ENCODE assay signal across 8 cellular contexts in the genomic region with DNA sequence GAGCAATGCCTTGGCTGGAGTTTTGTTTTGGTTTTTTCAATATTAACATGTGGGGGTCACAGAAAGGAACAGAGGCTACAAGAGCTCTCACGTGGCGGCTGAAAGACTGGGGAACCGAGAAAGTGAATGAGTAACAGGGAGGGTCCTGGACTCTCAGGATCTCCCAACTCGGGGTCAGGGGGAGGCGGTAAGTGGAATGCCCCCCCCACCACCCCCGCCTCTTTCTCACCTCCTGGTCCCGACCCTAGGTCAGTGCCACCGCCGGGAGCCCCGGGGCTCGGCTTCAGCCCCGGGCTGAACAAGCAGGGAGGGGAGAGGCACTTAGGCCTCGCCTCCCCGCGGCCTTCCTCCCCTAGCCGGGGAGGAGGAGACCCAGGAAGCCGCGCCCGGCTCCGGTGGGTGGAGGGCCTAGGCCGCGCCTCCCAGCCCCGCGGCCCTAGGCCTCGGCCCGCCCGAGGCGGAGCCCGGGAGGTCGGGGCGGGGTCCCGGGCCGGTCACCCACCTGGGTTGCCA. TPM values are rescaled to one million over a fixed set of nuclear protein-coding genes. Genes with fewer than 3 reads are reported as not detected.
A peak's percentile ranks its signal among the peaks of the same experiment; 100 is the strongest.
DNase-seq lines count a peak whose midpoint lies in the region; ATAC-seq and TF ChIP-seq lines count a peak whose summit lies in the region.
"Not testable (repeated sequence)": the region's sequence is repeated elsewhere in the genome, so short reads cannot be mapped to it uniquely, and the experiment has no call there.

No MANE protein-coding gene starts in this region.

- not testable (repeated sequence) for H3K27me3 Mint-ChIP-seq in T-helper 17 cell; activated naive CD8-positive, alpha-beta T cell treated with anti-CD3 and anti-CD28 coated beads, Interleukin-2, amount 10 ng/mL, durations not matched to agents 7 days and 5 days

- H3K4me1 ChIP-seq in tibial artery, result peaks cover 0 to 14% (median 7%) of the 10 kb centered on the region in 4 donors

- peak overlapping the region; percentile 73 for H3K4me3 ChIP-seq in GM12865 (ENCODE audit: low read depth, low read length)
- peak overlapping the region; percentile 79 to 84 for H3K4me3 ChIP-seq in tibial artery

- H3K27ac ChIP-seq in tibial artery, result peak overlapping the region; percentile 97

- intact Hi-C loops in left cardiac atrium (cut with DNase I); posterior vena cava (cut with DNase I); tibial artery (cut with DNase I; ENCODE audit: low total_unique reads): not testable (repeated sequence)

- not testable (repeated sequence) for H3K9me3 Mint-ChIP-seq in activated naive CD8-positive, alpha-beta T cell treated with anti-CD3 and anti-CD28 coated beads, Interleukin-2, amount 10 ng/mL, durations not matched to agents 7 days and 5 days

- H3K4me1 Mint-ChIP-seq in T-helper 17 cell, result peaks cover 15% of the 10 kb centered on the region
- H3K4me1 Mint-ChIP-seq in activated naive CD8-positive, alpha-beta T cell treated with anti-CD3 and anti-CD28 coated beads, Interleukin-2, amount 10 ng/mL, durations not matched to agents 7 days and 5 days, result peaks cover 13% of the 10 kb centered on the region

- H3K36me3 ChIP-seq in tibial artery, result not testable (repeated sequence)

- H3K4me3 Mint-ChIP-seq in T-helper 17 cell, result peak overlapping the region; percentile 93
- H3K4me3 Mint-ChIP-seq in activated naive CD8-positive, alpha-beta T cell treated with anti-CD3 and anti-CD28 coated beads, Interleukin-2, amount 10 ng/mL, durations not matched to agents 7 days and 5 days, result peak overlapping the region; percentile 100

- H3K27ac Mint-ChIP-seq in T-helper 17 cell, result peak overlapping the region; percentile 59
- H3K27ac Mint-ChIP-seq in activated naive CD8-positive, alpha-beta T cell treated with anti-CD3 and anti-CD28 coated beads, Interleukin-2, amount 10 ng/mL, durations not matched to agents 7 days and 5 days, result peak overlapping the region; percentile 85

- POLR2A ChIA-PET in activated naive CD8-positive, alpha-beta T cell treated with anti-CD3 and anti-CD28 coated beads, Interleukin-2, amount 10 ng/mL, durations not matched to agents 7 days and 5 days (lab: Charles Lee), result interaction anchor here (0.8 to 2.0 kb wide), 6 partner anchors 19 to 269 kb away, joined by 3 to 13 read pairs (median 4); a partner anchor contains a TSS

- DNase-seq in GM12865 (ENCODE audit: low read depth), result peak; percentile 89
- peak; percentile 39 for DNase-seq in NCI-H1092 treated with DMSO at 0.1 percent for 48 hours (lab: John Stamatoyannopoulos, UW)
- DNase-seq in T-helper 17 cell, result peak; percentile 79 to 82 (median 81)
- DNase-seq in activated naive CD8-positive, alpha-beta T cell treated with anti-CD3 and anti-CD28 coated beads, Interleukin-2, amount 10 ng/mL, durations not matched to agents 7 days and 5 days, result peak; percentile 91
- DNase-seq in left cardiac atrium, result peak; percentile 87
- DNase-seq in posterior vena cava (ENCODE audit: low spot score), result peak; percentile 94
- DNase-seq in tibial artery, result peak; percentile 78 to 91

- ATAC-seq in HG02759 (IDR thresholded peaks at IDR 0.05; ENCODE audit: unreplicated experiment), result peak; percentile 86
- ATAC-seq in T-helper 17 cell, result peak; percentile 90
- peak; percentile 93 for ATAC-seq in activated naive CD8-positive, alpha-beta T cell treated with anti-CD3 and anti-CD28 coated beads, Interleukin-2, amount 10 ng/mL, durations not matched to agents 7 days and 5 days (ENCODE audit: low read depth)
- peak; percentile 95 to 98 for ATAC-seq in left cardiac atrium

- not testable (repeated sequence) for TF ChIP-seq CTCF in GM12865 (IDR thresholded peaks at IDR 0.05; ENCODE audit: insufficient read depth, low read depth, low read length, missing control alignments); tibial artery (IDR thresholded peaks at IDR 0.05)

- not testable (repeated sequence) for H3K27me3 ChIP-seq in tibial artery

- not testable (repeated sequence) for H3K9me3 ChIP-seq in T-helper 17 cell (ENCODE audit: control insufficient read depth, low read length, poor library complexity, severe bottlenecking); tibial artery

- H3K36me3 Mint-ChIP-seq in T-helper 17 cell (ENCODE audit: low read depth); activated naive CD8-positive, alpha-beta T cell treated with anti-CD3 and anti-CD28 coated beads, Interleukin-2, amount 10 ng/mL, durations not matched to agents 7 days and 5 days: not testable (repeated sequence)

RNA-seq across cellular contexts. Expression of a gene that starts 20.6 kb away (rescaled TPM):
- total RNA-seq in T-helper 17 cell (10 to 100 TPM; 35.5 to 44.8 TPM), left cardiac atrium (10 to 100 TPM; 35.5 to 47.8 TPM), posterior vena cava (10 to 100 TPM; 47.9 to 54.2 TPM)
- total RNA-seq in activated naive CD8-positive, alpha-beta T cell treated with anti-CD3 and anti-CD28 coated beads, Interleukin-2, amount 10 ng/mL, durations not matched to agents 7 days and 5 days, result 10 to 100 TPM; 71.3 to 72.5 TPM

RNA-seq across cellular contexts. Expression of a gene that starts 35.8 kb away (rescaled TPM):
- total RNA-seq in T-helper 17 cell (10 to 100 TPM; 27.4 to 28.8 TPM), left cardiac atrium (10 to 100 TPM; 23.4 to 30.5 TPM), posterior vena cava (10 to 100 TPM; 27.8 to 29.8 TPM)
- 10 to 100 TPM; 63.6 to 69.8 TPM for total RNA-seq in activated naive CD8-positive, alpha-beta T cell treated with anti-CD3 and anti-CD28 coated beads, Interleukin-2, amount 10 ng/mL, durations not matched to agents 7 days and 5 days

RNA-seq across cellular contexts. Expression of a gene that starts 40.1 kb away (rescaled TPM):
- total RNA-seq in T-helper 17 cell (1 to 10 TPM in 1 of 2 donors, not detected in 1; 1.8 TPM), left cardiac atrium (not detected), posterior vena cava (not detected)
- total RNA-seq in activated naive CD8-positive, alpha-beta T cell treated with anti-CD3 and anti-CD28 coated beads, Interleukin-2, amount 10 ng/mL, durations not matched to agents 7 days and 5 days, result 1 to 10 TPM in 1 of 2 experiments, not detected in 1; 1.7 TPM

RNA-seq across cellular contexts. Expression of a gene that starts 47.8 kb away (rescaled TPM):
- 100 to 1,000 TPM; 192 to 220 TPM for total RNA-seq in T-helper 17 cell
- total RNA-seq in activated naive CD8-positive, alpha-beta T cell treated with anti-CD3 and anti-CD28 coated beads, Interleukin-2, amount 10 ng/mL, durations not matched to agents 7 days and 5 days, result 100 to 1,000 TPM; 293 to 318 TPM
- total RNA-seq in left cardiac atrium, result 1 to 10 TPM; 2.0 to 3.4 TPM
- 1 to 10 TPM; 1.6 to 3.0 TPM for total RNA-seq in posterior vena cava

Comparison
In these comparisons a context has a peak if more than half of its experiments do, and no peak if none do; other contexts are left out.
1. Peak in every context shown above with its lines: DNase-seq, ATAC-seq, H3K4me3 ChIP-seq and H3K27ac ChIP-seq.
2. DNase-seq: peak in every context shown above with its lines; median percentile 94 in posterior vena cava; 91 in activated naive CD8-positive, alpha-beta T cell treated with anti-CD3 and anti-CD28 coated beads, Interleukin-2, amount 10 ng/mL, durations not matched to agents 7 days and 5 days; 89 in GM12865; 87 in left cardiac atrium; 84 in tibial artery; 81 in T-helper 17 cell; 39 in NCI-H1092 treated with DMSO at 0.1 percent for 48 hours.